8 cellular contexts compared by ENCODE assay signal in genomic region chr19:52269338-52270261, GRCh38. TPM values are rescaled to one million over a fixed set of nuclear protein-coding genes. Genes with fewer than 3 reads are reported as not detected.
A peak's percentile ranks its signal among the peaks of the same experiment; 100 is the strongest.
DNase-seq lines count a peak whose midpoint lies in the region; ATAC-seq and TF ChIP-seq lines count a peak whose summit lies in the region.

TSS of gene ZNF766 (plus strand) at chr19:52269587. CDS start at chr19:52269614, 27 bp downstream.

- H3K9ac ChIP-seq in KMS-11 = peak within 1 kb of the TSS; percentile 96

- peaks cover 5% of the 10 kb centered on the region for H3K4me1 ChIP-seq in KMS-11 (ENCODE audit: low read depth, poor library complexity, severe bottlenecking)
- H3K4me1 ChIP-seq in Peyer's patch = peaks cover 0 to 11% (median 0%) of the 10 kb centered on the region in 4 donors
- H3K4me1 ChIP-seq in esophagus muscularis mucosa = peaks cover 15 to 28% (median 27%) of the 10 kb centered on the region in 4 donors
- H3K4me1 ChIP-seq in muscle layer of duodenum (ENCODE audit: control insufficient read depth in 1 of 2, insufficient read depth in 2 of 2, low read length in 2 of 2) = peaks cover 0 to 25% of the 10 kb centered on the region in 2 donors

- H3K27ac ChIP-seq in KMS-11 (peak within 1 kb of the TSS; percentile 92), Peyer's patch (peak within 1 kb of the TSS; percentile 90 to 99 (median 92)), esophagus muscularis mucosa (replicated peaks in 1 of 4) (peak within 1 kb of the TSS; percentile 98 to 99 (median 98)), muscle layer of duodenum (ENCODE audit: low read length) (peak within 1 kb of the TSS; percentile 97)

- H3K27me3 ChIP-seq in KMS-11 (ENCODE audit: insufficient read depth, low read depth) (no peaks in the 10 kb centered on the region), Peyer's patch (no peaks in the 10 kb centered on the region), esophagus muscularis mucosa (no peaks in the 10 kb centered on the region), muscle layer of duodenum (ENCODE audit: low read depth, low read length) (no peaks in the 10 kb centered on the region)

- ATAC-seq in GM21737 (IDR thresholded peaks at IDR 0.05; ENCODE audit: unreplicated experiment) = peak; percentile 88

- under 1% methylated on average over 47 of the region's 70 CpGs for WGBS in esophagus muscularis mucosa

- H4K20me1 ChIP-seq in KMS-11 (ENCODE audit: insufficient read depth) = no peaks in the 10 kb centered on the region

- peak within 1 kb of the TSS; percentile 72 for H3K4me2 ChIP-seq in KMS-11

- H3K79me2 ChIP-seq in KMS-11 (ENCODE audit: insufficient read depth, low read depth) = peaks cover 45% of the 10 kb centered on the region

- intact Hi-C loops in esophagus muscularis mucosa (cut with DNase I) = loop anchor here (1.0 kb wide), 1 partner anchor 28 kb away; the partner anchor contains the start of gene ZNF480

- TF ChIP-seq EP300 in esophagus muscularis mucosa (IDR thresholded peaks at IDR 0.05) = no peak

- TF ChIP-seq CTCF in KMS-11 (conservative IDR thresholded peaks at IDR 0.05; ENCODE audit: low read depth, low read length) (no peak), Peyer's patch (IDR thresholded peaks at IDR 0.05) (no peak), esophagus muscularis mucosa (IDR thresholded peaks at IDR 0.05) (no peak)

- H3K4me3 ChIP-seq in KMS-11 (IDR thresholded peaks at IDR 0.05; ENCODE audit: insufficient read depth, low read depth, low read length) = peak within 1 kb of the TSS; percentile 29
- peak within 1 kb of the TSS; percentile 83 to 99 (median 90) for H3K4me3 ChIP-seq in Peyer's patch
- peak within 1 kb of the TSS; percentile 92 to 100 (median 98) for H3K4me3 ChIP-seq in esophagus muscularis mucosa
- H3K4me3 ChIP-seq in muscle layer of duodenum (ENCODE audit: low read depth in 1 of 2, low read length in 2 of 2) = peak within 1 kb of the TSS; percentile 96 to 98

- peak within 1 kb of the TSS; percentile 78 for H2AFZ ChIP-seq in KMS-11 (ENCODE audit: low read depth)

- DNase-seq in DMS153 treated with DMSO at 0.1 percent for 48 hours (lab: John Stamatoyannopoulos, UW; ENCODE audit: unreplicated experiment) = peak; percentile 91
- peak; percentile 97 to 99 (median 99) for DNase-seq in Peyer's patch
- DNase-seq in activated T-cell treated with anti-CD3 and anti-CD28 coated beads, Interleukin-2, amount 50 U/mL, for 48 hours = peak; percentile 98 to 99
- DNase-seq in esophagus muscularis mucosa (ENCODE audit: extremely low spot score) = peak; percentile 100
- peak; percentile 91 to 96 for DNase-seq in stimulated activated CD8-positive, alpha-beta memory T cell treated with anti-CD3 and anti-CD28 coated beads, Interleukin-7, amount 100 ng/mL, for 4 hours (ENCODE audit: low read depth in 2 of 2)

- H3K36me3 ChIP-seq in KMS-11 (ENCODE audit: insufficient read depth) (peaks cover 7% of the 10 kb centered on the region; the same call in 1 of the 2 replicates), Peyer's patch (peaks cover 0 to 7% (median 0%) of the 10 kb centered on the region in 3 donors), esophagus muscularis mucosa (peaks cover 0 to 14% (median 5%) of the 10 kb centered on the region in 4 donors), muscle layer of duodenum (ENCODE audit: control insufficient read depth in 1 of 2, insufficient read depth in 2 of 2, low read length in 2 of 2) (peaks cover 0 to 13% of the 10 kb centered on the region in 2 donors)

- TF ChIP-seq POLR2A in Peyer's patch (IDR thresholded peaks at IDR 0.05) (peak; percentile 53 to 78), esophagus muscularis mucosa (IDR thresholded peaks at IDR 0.05; ENCODE audit: low read depth) (peak; percentile 72)

- H3K9me3 ChIP-seq in Peyer's patch (peaks cover 0 to 3% (median 0%) of the 10 kb centered on the region in 4 donors), esophagus muscularis mucosa (no peaks in the 10 kb centered on the region), muscle layer of duodenum (ENCODE audit: control insufficient read depth in 1 of 2, low read length in 2 of 2) (no peaks in the 10 kb centered on the region)

RNA-seq across cellular contexts. Expression of gene ZNF766, which starts in this region (rescaled TPM):
- 10 to 100 TPM in 1 of 4 donors, 1 to 10 TPM in 3; 4.0 to 15.7 (median 7.0) TPM for total RNA-seq in Peyer's patch
- total RNA-seq in esophagus muscularis mucosa = 10 to 100 TPM in 2 of 4 donors, 1 to 10 TPM in 2; 8.3 to 13.9 (median 10.8) TPM

Comparison
In these comparisons a context has a peak if more than half of its experiments do, and no peak if none do; other contexts are left out.
1. Peak in every context shown above with its lines: DNase-seq, ATAC-seq, H3K4me3 ChIP-seq and H3K27ac ChIP-seq.
2. H3K4me3 ChIP-seq: peak in every context shown above with its lines; median percentile 98 in esophagus muscularis mucosa; 97 in muscle layer of duodenum; 90 in Peyer's patch; 29 in KMS-11.